In the genomic region with DNA sequence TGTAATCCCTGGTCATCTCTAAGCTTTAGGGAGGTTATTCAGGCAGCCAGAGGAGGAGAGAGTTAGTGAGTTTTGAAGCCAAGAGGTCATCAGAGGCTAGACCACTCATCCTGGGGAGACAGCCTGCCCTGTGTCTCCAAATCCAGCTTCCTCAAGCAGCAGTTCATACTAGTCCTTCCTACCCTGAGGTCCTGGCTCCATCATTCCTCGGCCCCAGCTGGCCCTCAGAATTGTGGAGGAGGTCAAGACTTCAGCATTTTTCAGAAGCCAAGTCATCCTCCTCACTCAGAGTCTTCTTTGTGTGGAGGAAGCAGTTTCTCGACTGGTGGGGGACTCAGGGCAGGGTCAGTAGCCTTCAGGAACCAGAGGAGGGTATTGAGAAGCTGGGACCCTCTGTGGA, we compare ENCODE assay signal across 16 cellular contexts. TPM values are rescaled to one million over a fixed set of nuclear protein-coding genes. Genes with fewer than 3 reads are reported as not detected.
DNase-seq lines count a peak whose midpoint lies in the region; ATAC-seq, FAIRE-seq and TF ChIP-seq lines count a peak whose summit lies in the region.
"Had no signal": no experiment of that assay in that cellular context is flagged by ENCODE, and none has a peak within 500 bp of the region (broad histone marks: within the 10 kb centered on the region; RNA-seq: fewer than 3 reads in every experiment).

No MANE protein-coding gene starts in this region.

- H3K9me3 Mint-ChIP-seq in astrocyte (ENCODE audit: unreplicated experiment), result peaks cover 5% of the 10 kb centered on the region
- H3K9me3 Mint-ChIP-seq: activated naive CD8-positive, alpha-beta T cell treated with anti-CD3 and anti-CD28 coated beads, Interleukin-2, amount 50 U/mL, for 24 hours; CD8-positive, alpha-beta T cell; dendritic cell treated with granulocyte-macrophage colony-stimulating factor and Interleukin-4, amounts not matched to agents 40 ng/mL and 50 ng/mL, for 4 days had no signal

- H3K27me3 ChIP-seq in astrocyte (ENCODE audit: insufficient read depth, low read length) (no peaks in the 10 kb centered on the region), vagina (no peaks in the 10 kb centered on the region)
- H3K27me3 ChIP-seq: esophagus squamous epithelium, neutrophil had no signal

- no peaks in the 10 kb centered on the region for H3K36me3 ChIP-seq in astrocyte (ENCODE audit: insufficient read depth, low read length)
- no peaks in the 10 kb centered on the region for H3K36me3 ChIP-seq in vagina
- H3K36me3 ChIP-seq: esophagus squamous epithelium, neutrophil had no signal

- H3K4me1 ChIP-seq in astrocyte (ENCODE audit: insufficient read depth, low read length), result peaks cover 56% of the 10 kb centered on the region
- peaks cover 14% of the 10 kb centered on the region for H3K4me1 ChIP-seq in vagina

- no peaks in the 10 kb centered on the region for H3K9me3 ChIP-seq in astrocyte (ENCODE audit: insufficient read depth, low read depth, low read length)
- no peaks in the 10 kb centered on the region for H3K9me3 ChIP-seq in vagina
- H3K9me3 ChIP-seq: esophagus squamous epithelium, neutrophil had no signal

- peak overlapping the region; percentile 7 for H3K4me3 Mint-ChIP-seq in astrocyte (ENCODE audit: unreplicated experiment)
- H3K4me3 Mint-ChIP-seq: activated naive CD8-positive, alpha-beta T cell treated with anti-CD3 and anti-CD28 coated beads, Interleukin-2, amount 50 U/mL, for 24 hours; CD8-positive, alpha-beta T cell; dendritic cell treated with granulocyte-macrophage colony-stimulating factor and Interleukin-4, amounts not matched to agents 40 ng/mL and 50 ng/mL, for 4 days had no signal

- no peak for TF ChIP-seq CTCF in astrocyte (IDR thresholded peaks at IDR 0.05; ENCODE audit: insufficient read depth, low read depth, low read length)
- TF ChIP-seq CTCF in vagina (IDR thresholded peaks at IDR 0.05), result no peak

- H3K27me3 Mint-ChIP-seq in astrocyte (ENCODE audit: low read depth, unreplicated experiment), result peaks cover 5% of the 10 kb centered on the region

- H3K27ac Mint-ChIP-seq in astrocyte (ENCODE audit: unreplicated experiment), result peak overlapping the region; percentile 77
- H3K27ac Mint-ChIP-seq: activated naive CD8-positive, alpha-beta T cell treated with anti-CD3 and anti-CD28 coated beads, Interleukin-2, amount 50 U/mL, for 24 hours; CD8-positive, alpha-beta T cell; dendritic cell treated with granulocyte-macrophage colony-stimulating factor and Interleukin-4, amounts not matched to agents 40 ng/mL and 50 ng/mL, for 4 days had no signal

- no peak for TF ChIP-seq POLR2A in vagina (IDR thresholded peaks at IDR 0.05)

- H3K27ac ChIP-seq in astrocyte (ENCODE audit: low read depth, low read length) (peak overlapping the region; percentile 89), vagina (no peak overlapping the region)
- H3K27ac ChIP-seq: neutrophil had no signal

- peaks cover 4% of the 10 kb centered on the region for H3K36me3 Mint-ChIP-seq in astrocyte (ENCODE audit: low read depth, unreplicated experiment)
- H3K36me3 Mint-ChIP-seq: CD8-positive, alpha-beta T cell had no signal

- H3K9ac ChIP-seq in astrocyte (ENCODE audit: low read length), result peak overlapping the region; percentile 38

- ATAC-seq in left ventricle myocardium superior, result peak; percentile 34
- no peak for ATAC-seq in GM21381 (IDR thresholded peaks at IDR 0.05; ENCODE audit: unreplicated experiment)
- ATAC-seq: activated naive CD8-positive, alpha-beta T cell treated with anti-CD3 and anti-CD28 coated beads, Interleukin-2, amount 50 U/mL, for 24 hours; CD8-positive, alpha-beta T cell had no signal

- H3K4me1 Mint-ChIP-seq in astrocyte (ENCODE audit: low read depth, unreplicated experiment), result peaks cover 23% of the 10 kb centered on the region
- H3K4me1 Mint-ChIP-seq: activated naive CD8-positive, alpha-beta T cell treated with anti-CD3 and anti-CD28 coated beads, Interleukin-2, amount 50 U/mL, for 24 hours had no signal

- H3K4me2 ChIP-seq in astrocyte (ENCODE audit: low read length), result peak overlapping the region; percentile 47

- DNase-seq in HT1080 (ENCODE audit: low read depth) (peak; percentile 43), astrocyte (ENCODE audit: low read depth) (peak; percentile 78), left ventricle myocardium superior (no peak), stromal cell of bone marrow (ENCODE audit: low read depth) (peak; percentile 56), vagina (ENCODE audit: extremely low spot score in 2 of 2) (no peak)
- no peak for DNase-seq in stimulated activated CD4-positive, alpha-beta T cell treated with anti-CD3 and anti-CD28 coated beads, Interleukin-2, amount 100 ng/mL, for 24 hours
- DNase-seq: activated CD4-positive, alpha-beta T cell treated with anti-CD3 and anti-CD28 coated beads for 48 hours; activated naive CD8-positive, alpha-beta T cell treated with anti-CD3 and anti-CD28 coated beads, Interleukin-2, amount 50 U/mL, for 24 hours; activated T-cell treated with anti-CD3 and anti-CD28 coated beads, Interleukin-2, amount 50 U/mL, for 1 hour; CD8-positive, alpha-beta T cell; esophagus squamous epithelium; GF-D8; NCI-H2107 had no signal

- no peaks in the 10 kb centered on the region for H3K79me2 ChIP-seq in astrocyte (ENCODE audit: insufficient read depth, low read length)

- no peak overlapping the region for H3K4me3 ChIP-seq in astrocyte (ENCODE audit: insufficient read depth, low read depth, low read length)
- H3K4me3 ChIP-seq in vagina, result no peak overlapping the region
- H3K4me3 ChIP-seq: esophagus squamous epithelium had no signal

- H4K20me1 ChIP-seq in astrocyte (ENCODE audit: insufficient read depth, low read length), result no peaks in the 10 kb centered on the region

- no peak for FAIRE-seq in astrocyte (lab: Jason Lieb, UNC)

- H2AFZ ChIP-seq in astrocyte (ENCODE audit: low read depth, low read length), result no peak overlapping the region

- intact Hi-C loops in left ventricle myocardium superior (cut with micrococcal nuclease), result no loop called here
- intact Hi-C loops in vagina (cut with DNase I), result no loop called here

RNA-seq across cellular contexts. Expression of gene KIAA1755, which starts 12.4 kb away (rescaled TPM):
- total RNA-seq in HT1080 (2014; rRNA removed; shearing (Covaris generic)), result 0.14 TPM in 1 of 2 replicates, not detected in the other
- 0.32 and 0.53 TPM in 2 replicates for polyA plus RNA-seq in HT1080 (2015; cell fraction: cytosol; rRNA removed)
- polyA plus RNA-seq in HT1080 (2015; cell fraction: nucleus; rRNA removed), result 0.65 and 0.98 TPM in 2 replicates
- total RNA-seq in astrocyte (0.77 and 1.1 TPM in 2 replicates), left ventricle myocardium superior (5.3 TPM), vagina (2.7 TPM)
- total RNA-seq: CD8-positive, alpha-beta T cell had no signal

RNA-seq across cellular contexts. Expression of gene BPI, which starts 31.0 kb away (rescaled TPM):
- not detected in 2 replicates for total RNA-seq in HT1080 (2014; rRNA removed; shearing (Covaris generic))
- polyA plus RNA-seq in HT1080 (2015; cell fraction: cytosol; rRNA removed), result 0.30 and 0.35 TPM in 2 replicates
- polyA plus RNA-seq in HT1080 (2015; cell fraction: nucleus; rRNA removed), result 0.39 and 0.57 TPM in 2 replicates
- total RNA-seq in astrocyte, result not detected in 2 replicates
- total RNA-seq in left ventricle myocardium superior, result not detected
- not detected for total RNA-seq in vagina
- total RNA-seq: CD8-positive, alpha-beta T cell had no signal

Comparison
In these comparisons a context has a peak if more than half of its experiments do, and no peak if none do; other contexts are left out.
1. DNase-seq: peak in HT1080 (single experiment), astrocyte (single experiment) and stromal cell of bone marrow (single experiment); none in left ventricle myocardium superior (single experiment), vagina (0 of 2) and stimulated activated CD4-positive, alpha-beta T cell treated with anti-CD3 and anti-CD28 coated beads, Interleukin-2, amount 100 ng/mL, for 24 hours (0 of 2).